8 cellular contexts compared by ENCODE assay signal in the genomic region with DNA sequence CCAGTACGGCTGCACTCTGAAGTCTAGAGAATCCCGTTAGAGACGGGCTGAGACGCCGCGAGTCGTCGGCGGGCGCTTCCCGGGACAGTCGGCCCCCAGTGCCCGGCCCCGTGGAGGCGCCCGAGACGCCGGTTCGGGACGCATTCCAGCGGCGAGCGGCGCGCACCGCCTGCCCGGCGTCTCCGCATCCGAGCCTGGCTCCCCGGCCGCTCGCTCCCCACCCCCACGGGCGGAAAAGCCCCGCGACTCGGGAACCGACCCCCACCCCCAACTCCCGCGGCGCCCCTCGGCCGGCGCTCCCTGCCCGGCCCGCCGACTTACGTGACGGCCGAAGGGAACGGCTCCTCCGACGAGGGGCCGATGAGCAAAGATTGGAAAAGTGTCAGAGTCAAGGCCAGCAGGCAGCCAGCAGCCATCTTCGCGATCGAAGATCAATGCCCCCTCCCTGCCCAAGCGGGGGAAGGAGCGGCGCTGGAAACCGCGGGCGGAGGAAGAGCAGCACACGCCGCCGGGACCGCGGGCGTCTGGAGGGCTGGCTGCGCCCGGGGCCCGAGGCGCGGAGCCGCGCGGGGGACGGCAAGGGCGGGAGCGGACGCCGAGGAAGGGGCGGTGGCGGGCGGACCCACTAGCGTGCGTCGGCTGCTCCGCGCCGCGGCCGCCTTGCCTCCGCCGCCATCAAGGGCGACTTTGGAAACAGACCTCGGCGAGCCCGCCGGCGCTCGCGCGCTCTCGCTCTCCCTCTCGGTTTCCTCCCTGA. TPM values are rescaled to one million over a fixed set of nuclear protein-coding genes. Genes with fewer than 3 reads are reported as not detected.
DNase-seq lines count a peak whose midpoint lies in the region; ATAC-seq and TF ChIP-seq lines count a peak whose summit lies in the region.

A gene (minus strand): TSS at position 734 of the 757 bp plus-strand sequence.

- H3K4me2 ChIP-seq in OCI-LY7 (ENCODE audit: low read length): no peak within 1 kb of the TSS

- H3K9me3 Mint-ChIP-seq in activated naive CD8-positive, alpha-beta T cell treated with anti-CD3 and anti-CD28 coated beads for 36 hours: no peaks in the 10 kb centered on the region
- H3K9me3 Mint-ChIP-seq in osteocyte (ENCODE audit: unreplicated experiment): no peaks in the 10 kb centered on the region

- H3K4me3 ChIP-seq in HUES64 (ENCODE audit: low read length) (peak within 1 kb of the TSS; percentile 90), OCI-LY7 (ENCODE audit: low read depth, low read length, poor library complexity, severe bottlenecking) (no peak within 1 kb of the TSS)

- CTCF ChIA-PET in OCI-LY7 (lab: Charles Lee; ENCODE audit: unreplicated experiment): no interaction called here

- DNase-seq in NCI-H2081 (lab: John Stamatoyannopoulos, UW) (peak; percentile 78 to 82), NCI-H2081 treated with DMSO at 0.1 percent for 48 hours (lab: John Stamatoyannopoulos, UW) (no peak), Right ventricle myocardium superior (peak; percentile 56), osteocyte (ENCODE audit: extremely low spot score, unreplicated experiment) (peak; percentile 89), OCI-LY7 (ENCODE audit: low spot score) (no peak)
- DNase-seq in activated naive CD8-positive, alpha-beta T cell treated with anti-CD3 and anti-CD28 coated beads for 36 hours: peak; percentile 16

- H3K4me1 Mint-ChIP-seq in activated naive CD8-positive, alpha-beta T cell treated with anti-CD3 and anti-CD28 coated beads for 36 hours: peaks cover 4% of the 10 kb centered on the region
- peaks cover 22% of the 10 kb centered on the region for H3K4me1 Mint-ChIP-seq in osteocyte (ENCODE audit: unreplicated experiment)

- H3K9ac ChIP-seq in HUES64 (ENCODE audit: low read depth, low read length): peak within 1 kb of the TSS; percentile 89

- no peaks in the 10 kb centered on the region for H3K79me2 ChIP-seq in OCI-LY7 (ENCODE audit: insufficient read depth, low read depth, low read length)

- under 1% methylated on average over 107 of the region's 107 CpGs for WGBS in HUES64

- H3K9me3 ChIP-seq in HUES64 (ENCODE audit: insufficient read depth, low read depth, low read length): no peaks in the 10 kb centered on the region
- no peaks in the 10 kb centered on the region for H3K9me3 ChIP-seq in OCI-LY7 (ENCODE audit: low read length)

- no peak within 1 kb of the TSS for H3K27ac Mint-ChIP-seq in activated naive CD8-positive, alpha-beta T cell treated with anti-CD3 and anti-CD28 coated beads for 36 hours
- peak within 1 kb of the TSS; percentile 77 for H3K27ac Mint-ChIP-seq in osteocyte (ENCODE audit: unreplicated experiment)

- peaks cover 12% of the 10 kb centered on the region; the same call in 1 of the 2 replicates for H3K27me3 ChIP-seq in HUES64 (ENCODE audit: insufficient read depth, low read length)

- H3K36me3 ChIP-seq in HUES64 (ENCODE audit: insufficient read depth, low read length) (no peaks in the 10 kb centered on the region), OCI-LY7 (ENCODE audit: insufficient read depth, low read length) (no peaks in the 10 kb centered on the region)

- TF ChIP-seq CTCF in osteocyte (IDR thresholded peaks at IDR 0.05) (peak; percentile 22), OCI-LY7 (conservative IDR thresholded peaks at IDR 0.05; ENCODE audit: low read length) (no peak)

- no peaks in the 10 kb centered on the region for H3K36me3 Mint-ChIP-seq in activated naive CD8-positive, alpha-beta T cell treated with anti-CD3 and anti-CD28 coated beads for 36 hours
- H3K36me3 Mint-ChIP-seq in osteocyte (ENCODE audit: unreplicated experiment): peaks cover 3% of the 10 kb centered on the region

- peak within 1 kb of the TSS; percentile 47 for H3K4me3 Mint-ChIP-seq in activated naive CD8-positive, alpha-beta T cell treated with anti-CD3 and anti-CD28 coated beads for 36 hours
- H3K4me3 Mint-ChIP-seq in osteocyte (ENCODE audit: unreplicated experiment): peak within 1 kb of the TSS; percentile 85

- H4K20me1 ChIP-seq in OCI-LY7 (ENCODE audit: insufficient read depth, low read length): no peaks in the 10 kb centered on the region

- no peaks in the 10 kb centered on the region for H3K9me2 ChIP-seq in OCI-LY7 (ENCODE audit: insufficient read depth, low read length)

- H3K4me1 ChIP-seq in HUES64 (ENCODE audit: insufficient read depth, low read length) (peaks cover 54% of the 10 kb centered on the region), OCI-LY7 (ENCODE audit: insufficient read depth, low read length, poor library complexity, severe bottlenecking) (no peaks in the 10 kb centered on the region)

- intact Hi-C loops in Right ventricle myocardium superior (cut with DNase I) (loop anchor here (5.0 kb wide), 2 partner anchors 126 to 211 kb away; no protein-coding TSS in a partner anchor), OCI-LY7 (cut with micrococcal nuclease; ENCODE audit: unreplicated experiment) (no loop called here)

- ATAC-seq in Right ventricle myocardium superior (ENCODE audit: poor library complexity) (peak; percentile 77), HG03135 (IDR thresholded peaks at IDR 0.05; ENCODE audit: unreplicated experiment) (no peak)

- H3K27ac ChIP-seq in HUES64 (ENCODE audit: low read depth, low read length): peak within 1 kb of the TSS; percentile 91
- no peak within 1 kb of the TSS for H3K27ac ChIP-seq in OCI-LY7 (ENCODE audit: low read depth, low read length, poor library complexity, severe bottlenecking)

- no TSS peak for BruUV-seq in OCI-LY7 (replicated peaks; lab: Mats Ljungman, UMichigan)

- POLR2A ChIA-PET in OCI-LY7 (lab: Charles Lee): no interaction called here

- H2AFZ ChIP-seq in OCI-LY7 (ENCODE audit: low read length): no peak within 1 kb of the TSS

- peaks cover 41% of the 10 kb centered on the region for H3K27me3 Mint-ChIP-seq in activated naive CD8-positive, alpha-beta T cell treated with anti-CD3 and anti-CD28 coated beads for 36 hours
- H3K27me3 Mint-ChIP-seq in osteocyte (ENCODE audit: unreplicated experiment): no peaks in the 10 kb centered on the region

RNA-seq across cellular contexts. Expression of the gene that starts here (rescaled TPM):
- 9.9 TPM for polyA plus RNA-seq in HUES64 (2013, experiment 1 of 2)
- 9.6 TPM for polyA plus RNA-seq in HUES64 (2013, experiment 2 of 2)
- total RNA-seq in activated naive CD8-positive, alpha-beta T cell treated with anti-CD3 and anti-CD28 coated beads for 36 hours: not detected
- total RNA-seq in Right ventricle myocardium superior: 38.5 TPM
- 24.3 and 25.2 TPM in 2 replicates for total RNA-seq in osteocyte
- not detected in 2 replicates for total RNA-seq in OCI-LY7 (2014; rRNA removed; shearing (Covaris generic))
- not detected in 2 replicates for total RNA-seq in OCI-LY7 (2022)

Comparison
In these comparisons a context has a peak if more than half of its experiments do, and no peak if none do; other contexts are left out.
1. RNA of the gene that starts here (total RNA-seq): 38.5 TPM in Right ventricle myocardium superior (single experiment) and 24.3 to 25.2 TPM in osteocyte; not detected in activated naive CD8-positive, alpha-beta T cell treated with anti-CD3 and anti-CD28 coated beads for 36 hours and not detected in OCI-LY7; every median in the first group is over 10 times any median in the second.
2. DNase-seq: peak in NCI-H2081 (2 of 2), Right ventricle myocardium superior (single experiment) and osteocyte (single experiment); none in NCI-H2081 treated with DMSO at 0.1 percent for 48 hours (single experiment) and OCI-LY7 (single experiment).
3. Peak in DNase-seq in activated naive CD8-positive, alpha-beta T cell treated with anti-CD3 and anti-CD28 coated beads for 36 hours; RNA of the gene not detected or under 1 TPM.